16 cellular contexts compared by ENCODE assay signal in the genomic region with DNA sequence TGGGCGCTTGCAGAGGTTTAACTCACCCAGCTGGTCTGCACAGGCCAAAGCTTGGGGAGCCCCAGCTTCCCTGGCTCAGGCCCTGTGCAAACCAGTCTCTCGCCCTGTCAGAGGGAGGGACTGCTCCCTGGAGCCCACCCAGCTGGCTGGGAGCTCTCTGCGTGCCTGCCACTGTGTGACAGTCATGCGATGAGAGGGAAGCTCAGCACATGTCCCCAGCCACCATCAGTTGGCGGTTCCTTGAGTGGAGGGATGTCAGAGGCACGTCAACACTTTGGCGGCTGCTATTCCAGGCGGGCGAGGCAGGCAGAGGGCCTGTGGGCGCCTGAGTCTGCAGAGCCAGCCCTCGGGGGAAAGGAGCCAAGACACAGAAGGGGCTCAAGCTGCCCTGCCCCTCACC.
"Had no signal": no experiment of that assay in that cellular context is flagged by ENCODE, and none has a peak within 500 bp of the region (broad histone marks: within the 10 kb centered on the region; RNA-seq: fewer than 3 reads in every experiment).

No MANE protein-coding gene starts in this region.

- H3K9me3 Mint-ChIP-seq: activated T-cell treated with anti-CD3 and anti-CD28 coated beads, Interleukin-2, amount 50 U/mL, for 4 hours had no signal

- ATAC-seq: gastroesophageal sphincter, pancreas had no signal

- DNase-seq: activated CD4-positive, alpha-beta T cell treated with anti-CD3 and anti-CD28 coated beads for 1 hour; activated CD4-positive, alpha-beta T cell treated with anti-CD3 and anti-CD28 coated beads, Interleukin-2, amount 50 U/mL, for 48 hours; activated effector memory CD4-positive, alpha-beta T cell treated with Interleukin-2 at 50 U/mL for 16 hours; activated naive CD4-positive, alpha-beta T cell treated with anti-CD3 and anti-CD28 coated beads, Interleukin-2, amount 50 U/mL, for 16 hours; activated T-cell treated with anti-CD3 and anti-CD28 coated beads, Interleukin-2, amount 50 U/mL, for 4 hours; hypothalamus; pancreas; small intestine; stimulated activated CD4-positive, alpha-beta T cell treated with anti-CD3 and anti-CD28 coated beads, Interleukin-4, amount 100 ng/mL, for 4 hours; stimulated activated CD8-positive, alpha-beta memory T cell treated with anti-CD3 and anti-CD28 coated beads, Interleukin-4, amount 100 ng/mL, for 48 hours; stimulated activated naive CD4-positive, alpha-beta T cell treated with Interleukin-2 at 50 U/mL for 16 hours; substantia nigra had no signal

- H3K27ac ChIP-seq: epithelial cell of prostate, gastroesophageal sphincter, pancreas, tibial nerve, vagina had no signal

- H3K4me1 ChIP-seq: gastroesophageal sphincter, pancreas had no signal

- H3K9me3 ChIP-seq: gastroesophageal sphincter, pancreas, tibial nerve, vagina had no signal

- H3K4me3 Mint-ChIP-seq: activated T-cell treated with anti-CD3 and anti-CD28 coated beads, Interleukin-2, amount 50 U/mL, for 4 hours had no signal

- H3K27me3 ChIP-seq: pancreas, tibial nerve, vagina had no signal

- H3K4me3 ChIP-seq: gastroesophageal sphincter, pancreas, tibial nerve, vagina had no signal

- H3K36me3 ChIP-seq: gastroesophageal sphincter, pancreas, tibial nerve, vagina had no signal
